ENCODE assay signal across 8 cellular contexts in genomic region chr4:98658287-98659105, GRCh38.
DNase-seq lines count a peak whose midpoint lies in the region; ATAC-seq lines count a peak whose summit lies in the region.

Gene TSPAN5, minus strand, starts transcription at chr4:98658611.

- ATAC-seq in HG03039 (IDR thresholded peaks at IDR 0.05; ENCODE audit: unreplicated experiment), result peak; percentile 80

- H3K27ac ChIP-seq in cingulate gyrus (ENCODE audit: low read depth, low read length), result peak within 1 kb of the TSS; percentile 93

- DNase-seq in SHP77 (lab: John Stamatoyannopoulos, UW) (peak; percentile 36 to 65), SHP77 treated with DMSO at 0.1 percent for 48 hours (lab: John Stamatoyannopoulos, UW) (no peak), NCI-H2227 (lab: John Stamatoyannopoulos, UW; ENCODE audit: unreplicated experiment) (peak; percentile 88), kidney tubule cell (ENCODE audit: low spot score) (peak; percentile 89)
- peak; percentile 86 for DNase-seq in activated CD4-positive, alpha-beta T cell treated with anti-CD3 and anti-CD28 coated beads for 48 hours
- DNase-seq in stimulated activated CD4-positive, alpha-beta T cell treated with anti-CD3 and anti-CD28 coated beads, Interleukin-1b, Interleukin-23, amount 100 ng/mL, for 1 hour (ENCODE audit: low read depth in 2 of 2), result peak; percentile 57 to 72
